Comparison of ENCODE assay signal across 8 cellular contexts in the genomic region with DNA sequence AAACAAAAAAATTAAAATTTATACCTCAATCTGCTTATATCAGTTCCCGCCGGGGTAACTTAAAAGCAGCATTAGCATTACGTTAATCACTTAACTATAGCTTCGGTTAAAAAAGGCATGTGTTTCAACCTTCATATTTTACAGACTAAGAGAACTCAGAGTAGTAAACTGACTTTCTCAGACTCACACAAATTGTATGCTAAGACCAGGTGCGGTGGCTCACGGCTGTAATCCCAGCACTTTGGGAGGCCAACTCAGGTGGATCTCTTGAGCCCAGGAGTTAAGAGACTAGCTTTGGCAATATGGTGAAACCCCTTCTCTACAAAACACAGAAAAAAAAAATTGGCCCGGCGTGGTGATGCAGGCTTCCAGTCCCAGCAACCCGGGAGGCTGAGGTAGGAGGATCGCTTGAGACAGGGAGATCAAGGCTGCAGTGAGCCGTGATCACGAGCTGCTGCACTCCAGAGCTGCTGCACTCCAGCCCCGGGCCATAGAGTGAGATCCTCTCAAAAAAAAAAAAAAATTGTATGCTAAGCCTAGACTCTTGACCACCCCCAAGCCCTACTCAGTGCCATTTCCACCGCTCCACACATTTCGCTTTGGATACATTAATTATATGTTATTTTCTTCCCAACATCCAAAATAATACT. TPM values are rescaled to one million over a fixed set of nuclear protein-coding genes. Genes with fewer than 3 reads are reported as not detected.
DNase-seq lines count a peak whose midpoint lies in the region; ATAC-seq, FAIRE-seq and TF ChIP-seq lines count a peak whose summit lies in the region.

No MANE protein-coding gene starts in this region.

- DNase-seq in NCI-H1417 (lab: John Stamatoyannopoulos, UW): peak in 2 of 3 experiments; percentile 10 to 42
- no peak for DNase-seq in NCI-H1417 treated with DMSO at 0.1 percent for 48 hours (lab: John Stamatoyannopoulos, UW)
- no peak for DNase-seq in esophagus muscularis mucosa (ENCODE audit: extremely low spot score)
- no peak for DNase-seq in skeletal muscle cell (ENCODE audit: low read depth)
- no peak for DNase-seq in H54 (ENCODE audit: insufficient read length, low spot score)
- DNase-seq in NCI-H1092 (lab: John Stamatoyannopoulos, UW): no peak

- no peaks in the 10 kb centered on the region for H3K9me3 ChIP-seq in esophagus muscularis mucosa

- H3K4me1 ChIP-seq in esophagus muscularis mucosa: peaks cover 38 to 67% (median 62%) of the 10 kb centered on the region in 4 donors

- no peaks in the 10 kb centered on the region for H3K27me3 ChIP-seq in esophagus muscularis mucosa

- TF ChIP-seq CTCF in esophagus muscularis mucosa (IDR thresholded peaks at IDR 0.05): no peak

- TF ChIP-seq POLR2A in esophagus muscularis mucosa (IDR thresholded peaks at IDR 0.05; ENCODE audit: low read depth) (no peak), H54 (IDR thresholded peaks at IDR 0.05; ENCODE audit: low read depth, low read length) (no peak)

- no peak for FAIRE-seq in H54 (lab: Jason Lieb, UNC)

- no peak for TF ChIP-seq EP300 in esophagus muscularis mucosa (IDR thresholded peaks at IDR 0.05)

- 28% methylated on average over 15 of the region's 15 CpGs for WGBS in esophagus muscularis mucosa

- intact Hi-C loops in esophagus muscularis mucosa (cut with DNase I): loop anchor here (5.0 to 10.0 kb wide), 6 partner anchors 67 to 524 kb away; a partner anchor contains a TSS

- no peaks in the 10 kb centered on the region for H3K36me3 ChIP-seq in esophagus muscularis mucosa

- no peak for ATAC-seq in SK-N-SH treated with all-trans-retinoic acid at 6 μM for 48 hours
- ATAC-seq in GM21825 (IDR thresholded peaks at IDR 0.05; ENCODE audit: unreplicated experiment): no peak

- peak overlapping the region; percentile 96 to 100 (median 99) for H3K27ac ChIP-seq in esophagus muscularis mucosa (replicated peaks in 1 of 4)

- H3K4me3 ChIP-seq in esophagus muscularis mucosa: peak overlapping the region; percentile 76 to 99 (median 92)
- peak overlapping the region; percentile 86 for H3K4me3 ChIP-seq in skeletal muscle cell (ENCODE audit: low read depth, low read length)

TF ChIP-seq in SK-N-SH treated with all-trans-retinoic acid at 6 μM for 48 hours, 23 proteins besides CTCF, POLR2A, EP300 and RAD21:
- TF ChIP-seq, protein P1, sequence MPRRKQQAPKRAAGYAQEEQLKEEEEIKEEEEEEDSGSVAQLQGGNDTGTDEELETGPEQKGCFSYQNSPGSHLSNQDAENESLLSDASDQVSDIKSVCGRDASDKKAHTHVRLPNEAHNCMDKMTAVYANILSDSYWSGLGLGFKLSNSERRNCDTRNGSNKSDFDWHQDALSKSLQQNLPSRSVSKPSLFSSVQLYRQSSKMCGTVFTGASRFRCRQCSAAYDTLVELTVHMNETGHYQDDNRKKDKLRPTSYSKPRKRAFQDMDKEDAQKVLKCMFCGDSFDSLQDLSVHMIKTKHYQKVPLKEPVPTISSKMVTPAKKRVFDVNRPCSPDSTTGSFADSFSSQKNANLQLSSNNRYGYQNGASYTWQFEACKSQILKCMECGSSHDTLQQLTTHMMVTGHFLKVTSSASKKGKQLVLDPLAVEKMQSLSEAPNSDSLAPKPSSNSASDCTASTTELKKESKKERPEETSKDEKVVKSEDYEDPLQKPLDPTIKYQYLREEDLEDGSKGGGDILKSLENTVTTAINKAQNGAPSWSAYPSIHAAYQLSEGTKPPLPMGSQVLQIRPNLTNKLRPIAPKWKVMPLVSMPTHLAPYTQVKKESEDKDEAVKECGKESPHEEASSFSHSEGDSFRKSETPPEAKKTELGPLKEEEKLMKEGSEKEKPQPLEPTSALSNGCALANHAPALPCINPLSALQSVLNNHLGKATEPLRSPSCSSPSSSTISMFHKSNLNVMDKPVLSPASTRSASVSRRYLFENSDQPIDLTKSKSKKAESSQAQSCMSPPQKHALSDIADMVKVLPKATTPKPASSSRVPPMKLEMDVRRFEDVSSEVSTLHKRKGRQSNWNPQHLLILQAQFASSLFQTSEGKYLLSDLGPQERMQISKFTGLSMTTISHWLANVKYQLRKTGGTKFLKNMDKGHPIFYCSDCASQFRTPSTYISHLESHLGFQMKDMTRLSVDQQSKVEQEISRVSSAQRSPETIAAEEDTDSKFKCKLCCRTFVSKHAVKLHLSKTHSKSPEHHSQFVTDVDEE (CRISPR knock-in tag; IDR thresholded peaks at IDR 0.05): no peak
- 0 out of 2 replicates have a peak, but pooled peaks have one; percentile 56 for TF ChIP-seq ZFP3 (CRISPR knock-in tag; IDR thresholded peaks at IDR 0.05)

RNA-seq across cellular contexts. Expression of a gene that starts 2.4 kb away (rescaled TPM):
- total RNA-seq in esophagus muscularis mucosa: 10 to 100 TPM; 50.2 to 61.5 (median 54.0) TPM

Comparison
In these comparisons a context has a peak if more than half of its experiments do, and no peak if none do; other contexts are left out.
1. DNase-seq: peak in NCI-H1417 (2 of 3); none in NCI-H1417 treated with DMSO at 0.1 percent for 48 hours (single experiment), esophagus muscularis mucosa (single experiment), skeletal muscle cell (single experiment), H54 (single experiment) and NCI-H1092 (single experiment).